In the genomic region with DNA sequence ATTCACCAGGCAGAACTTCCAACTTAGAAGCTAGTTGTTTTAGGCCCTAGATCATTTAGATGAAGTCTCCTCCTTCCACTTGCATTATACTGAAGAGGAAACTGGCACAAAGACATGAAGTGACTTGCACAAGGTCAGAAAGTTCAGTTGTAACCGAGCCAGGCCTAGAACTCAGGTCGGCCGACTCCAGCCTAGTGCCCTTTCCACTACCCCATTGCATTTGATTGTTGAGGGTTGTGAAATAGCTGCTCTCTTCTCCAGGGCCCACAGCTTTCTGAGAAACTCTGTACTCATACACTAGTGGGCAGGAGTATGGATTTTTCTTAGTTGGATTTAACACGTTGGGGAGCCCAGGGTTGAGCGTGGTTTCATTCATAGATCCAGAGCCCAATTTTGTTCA, we compare ENCODE assay signal across 14 cellular contexts. TPM values are rescaled to one million over a fixed set of nuclear protein-coding genes. Genes with fewer than 3 reads are reported as not detected.
DNase-seq lines count a peak whose midpoint lies in the region; ATAC-seq and TF ChIP-seq lines count a peak whose summit lies in the region.
"Had no signal": no experiment of that assay in that cellular context is flagged by ENCODE, and none has a peak within 500 bp of the region (broad histone marks: within the 10 kb centered on the region; RNA-seq: fewer than 3 reads in every experiment).

No MANE protein-coding gene starts in this region.

- H3K9me3 ChIP-seq in Loucy (ENCODE audit: insufficient read depth, low read depth, low read length): no peaks in the 10 kb centered on the region
- H3K9me3 ChIP-seq in left lung: no peaks in the 10 kb centered on the region
- H3K9me3 ChIP-seq: Peyer's patch had no signal

- DNase-seq in dorsolateral prefrontal cortex: no peak
- no peak for DNase-seq in left lung
- DNase-seq in HUDEP-2 (lab: John Stamatoyannopoulos, UW; ENCODE audit: unreplicated experiment in 76 of 76): no peak
- DNase-seq: activated T-cell treated with anti-CD3 and anti-CD28 coated beads, Interleukin-2, amount 50 U/mL, for 4 hours; brain microvascular endothelial cell; mesendoderm; NCI-H2227 treated with DMSO at 0.1 percent for 48 hours had no signal

- H3K27me3 ChIP-seq in Loucy (ENCODE audit: insufficient read depth, low read length, poor library complexity, severe bottlenecking): no peaks in the 10 kb centered on the region
- H3K27me3 ChIP-seq in dorsolateral prefrontal cortex: no peaks in the 10 kb centered on the region
- peaks cover 0 to 13% of the 10 kb centered on the region in 2 donors for H3K27me3 ChIP-seq in left lung
- H3K27me3 ChIP-seq: brain microvascular endothelial cell, Peyer's patch had no signal

- peak overlapping the region; percentile 77 for H3K4me2 ChIP-seq in Loucy (ENCODE audit: low read depth, low read length, poor library complexity, severe bottlenecking)
- H3K4me2 ChIP-seq: KMS-11 had no signal

- peaks cover 7% of the 10 kb centered on the region for H4K20me1 ChIP-seq in Loucy (ENCODE audit: insufficient read depth, low read length, poor library complexity, severe bottlenecking)

- intact Hi-C loops in dorsolateral prefrontal cortex (cut with DNase I) (loop anchor here (5.0 to 10.0 kb wide), 3 partner anchors 246 to 984 kb away; no protein-coding TSS in a partner anchor), left lung (cut with DNase I) (no loop called here)

- no peaks in the 10 kb centered on the region for H3K9me2 ChIP-seq in Loucy (replicated peaks; ENCODE audit: low read depth, low read length)

- peak overlapping the region in 52 of 59 donors; percentile 0 to 84 (median 50) for H3K27ac ChIP-seq in dorsolateral prefrontal cortex
- H3K27ac ChIP-seq in left lung: peak overlapping the region; percentile 60 to 61
- H3K27ac ChIP-seq in skin epidermis: peak overlapping the region in 14 of 21 experiments; percentile 3 to 71 (median 38)
- H3K27ac ChIP-seq: brain microvascular endothelial cell, KMS-11 had no signal

- H3K79me2 ChIP-seq in Loucy (ENCODE audit: insufficient read depth, low read length): peaks cover 70% of the 10 kb centered on the region

- H3K4me1 ChIP-seq in Loucy (ENCODE audit: insufficient read depth, low read length, poor library complexity, severe bottlenecking) (peaks cover 12% of the 10 kb centered on the region), left lung (peaks cover 11 to 23% of the 10 kb centered on the region in 2 donors)

- H3K4me3 ChIP-seq in Loucy (ENCODE audit: low read length, poor library complexity, severe bottlenecking) (no peak overlapping the region), dorsolateral prefrontal cortex (peak overlapping the region in 1 of 59 donors; percentile 17), left lung (no peak overlapping the region), skin epidermis (no peak overlapping the region)
- H3K4me3 ChIP-seq: Peyer's patch had no signal

- H3K36me3 ChIP-seq in Loucy (ENCODE audit: insufficient read depth, low read length) (no peaks in the 10 kb centered on the region), left lung (no peaks in the 10 kb centered on the region)
- H3K36me3 ChIP-seq: brain microvascular endothelial cell, Peyer's patch had no signal

- H3K9ac ChIP-seq in Loucy (ENCODE audit: low read depth, low read length, poor library complexity, severe bottlenecking): no peak overlapping the region
- H3K9ac ChIP-seq: KMS-11 had no signal

- TF ChIP-seq CTCF in Loucy (conservative IDR thresholded peaks at IDR 0.05; ENCODE audit: low read length) (no peak), dorsolateral prefrontal cortex (IDR thresholded peaks at IDR 0.05 in 54 of 56, conservative IDR thresholded peaks at IDR 0.05 in 2 of 56; ENCODE audit: low read depth in 1 of 56, partially characterized antibody in 56 of 56) (no peak), left lung (IDR thresholded peaks at IDR 0.05) (no peak)

- H3F3A ChIP-seq in Loucy (ENCODE audit: low read depth): no peaks in the 10 kb centered on the region

- ATAC-seq in left lung: peak; percentile 57
- no peak for ATAC-seq in GM21390 (IDR thresholded peaks at IDR 0.05; ENCODE audit: unreplicated experiment)
- no peak for ATAC-seq in GM21786 (IDR thresholded peaks at IDR 0.05; ENCODE audit: unreplicated experiment)
- no peak for ATAC-seq in GM18909 (IDR thresholded peaks at IDR 0.05; ENCODE audit: poor library complexity, unreplicated experiment)
- ATAC-seq: activated T-cell treated with anti-CD3 and anti-CD28 coated beads, Interleukin-2, amount 50 U/mL, for 4 hours had no signal

- no peak overlapping the region for H2AFZ ChIP-seq in Loucy (ENCODE audit: low read length)

RNA-seq across cellular contexts. Expression of gene ZNF462, which starts 5.6 kb away (rescaled TPM):
- 10 to 100 TPM; 28.3 to 76.5 (median 48.5) TPM for total RNA-seq in dorsolateral prefrontal cortex
- total RNA-seq in left lung: 10 to 100 TPM; 30.3 to 41.4 TPM

Comparison
In these comparisons a context has a peak if more than half of its experiments do, and no peak if none do; other contexts are left out.
1. intact Hi-C loops: an anchor here in dorsolateral prefrontal cortex (5.0 to 10.0 kb wide); none called in left lung.